ENCODE assay signal across 9 cellular contexts in genomic region chr13:31797154-31797775, GRCh38. TPM values are rescaled to one million over a fixed set of nuclear protein-coding genes. Genes with fewer than 3 reads are reported as not detected.
A peak's percentile ranks its signal among the peaks of the same experiment; 100 is the strongest.
DNase-seq lines count a peak whose midpoint lies in the region; ATAC-seq and TF ChIP-seq lines count a peak whose summit lies in the region.
"Had no signal": no experiment of that assay in that cellular context is flagged by ENCODE, and none has a peak within 500 bp of the region (broad histone marks: within the 10 kb centered on the region; RNA-seq: fewer than 3 reads in every experiment).

No MANE protein-coding gene starts in this region.

- no peak for TF ChIP-seq POLR2A in esophagus muscularis mucosa (IDR thresholded peaks at IDR 0.05; ENCODE audit: low read depth)

- peaks cover 20% of the 10 kb centered on the region for H3K4me1 ChIP-seq in GM23248 (ENCODE audit: insufficient read depth)
- H3K4me1 ChIP-seq in esophagus muscularis mucosa: no peaks in the 10 kb centered on the region
- no peaks in the 10 kb centered on the region for H3K4me1 ChIP-seq in CD8-positive, alpha-beta T cell (ENCODE audit: insufficient read depth, low read length)

- no peak overlapping the region for H3K4me3 Mint-ChIP-seq in CD8-positive, alpha-beta T cell

- no peaks in the 10 kb centered on the region for H3K27me3 ChIP-seq in GM23248 (replicated peaks; ENCODE audit: insufficient read depth)
- H3K27me3 ChIP-seq in esophagus muscularis mucosa: no peaks in the 10 kb centered on the region
- no peaks in the 10 kb centered on the region for H3K27me3 ChIP-seq in CD8-positive, alpha-beta T cell (ENCODE audit: insufficient read depth, low read length)

- peak; percentile 22 to 37 (median 32) for TF ChIP-seq CTCF in esophagus muscularis mucosa (IDR thresholded peaks at IDR 0.05)
- no peak for TF ChIP-seq CTCF in CD8-positive, alpha-beta T cell (IDR thresholded peaks at IDR 0.05)

- H3F3A ChIP-seq in GM23248 (ENCODE audit: insufficient read depth): peaks cover 4% of the 10 kb centered on the region; the same call in 1 of the 2 replicates

- H3K9me3 Mint-ChIP-seq in CD8-positive, alpha-beta T cell: no peaks in the 10 kb centered on the region

- POLR2A ChIA-PET in CD8-positive, alpha-beta T cell (lab: Charles Lee): no interaction called here

- H4K20me1 ChIP-seq in GM23248 (ENCODE audit: insufficient read depth): no peaks in the 10 kb centered on the region

- CTCF ChIA-PET in CD8-positive, alpha-beta T cell (lab: Charles Lee): no interaction called here

- no peaks in the 10 kb centered on the region for H3K36me3 Mint-ChIP-seq in CD8-positive, alpha-beta T cell

- H3K36me3 ChIP-seq in GM23248 (ENCODE audit: low read depth) (no peaks in the 10 kb centered on the region), esophagus muscularis mucosa (no peaks in the 10 kb centered on the region)
- no peaks in the 10 kb centered on the region for H3K36me3 ChIP-seq in CD8-positive, alpha-beta T cell (ENCODE audit: insufficient read depth, low read length)

- no peak overlapping the region for H3K4me3 ChIP-seq in GM23248
- H3K4me3 ChIP-seq in esophagus muscularis mucosa: no peak overlapping the region
- no peak overlapping the region for H3K4me3 ChIP-seq in CD8-positive, alpha-beta T cell (ENCODE audit: low read depth, low read length)

- no peak overlapping the region for H3K27ac Mint-ChIP-seq in CD8-positive, alpha-beta T cell

- ATAC-seq in GM18502 (IDR thresholded peaks at IDR 0.05; ENCODE audit: poor library complexity, unreplicated experiment): no peak
- no peak for ATAC-seq in CD8-positive, alpha-beta T cell
- ATAC-seq: stimulated activated naive CD8-positive, alpha-beta T cell treated with anti-CD3 and anti-CD28 coated beads, Interleukin-15, Interleukin-2, amounts not matched to agents 100 U/mL and 50 U/mL, for 24 hours had no signal

- no peaks in the 10 kb centered on the region for H3K79me2 ChIP-seq in GM23248 (ENCODE audit: insufficient read depth)

- no peaks in the 10 kb centered on the region for H3K4me1 Mint-ChIP-seq in CD8-positive, alpha-beta T cell (ENCODE audit: low read depth)

- WGBS in GM23248 (ENCODE audit: low coverage in 1 of 2, low lambda C conversion rate in 2 of 2, missing lambda C conversion rate in 2 of 2), 2 experiments: 25 to 26% methylated on average over 7 of the region's 7 CpGs
- WGBS in esophagus muscularis mucosa: 39% methylated on average over 7 of the region's 7 CpGs

- H3K9me2 ChIP-seq in GM23248 (ENCODE audit: insufficient read depth): no peaks in the 10 kb centered on the region

- H3K9me3 ChIP-seq in GM23248 (ENCODE audit: low read depth): no peaks in the 10 kb centered on the region
- no peaks in the 10 kb centered on the region for H3K9me3 ChIP-seq in esophagus muscularis mucosa
- no peaks in the 10 kb centered on the region for H3K9me3 ChIP-seq in CD8-positive, alpha-beta T cell (ENCODE audit: low read length)

- in situ Hi-C loops in GM23248 (cut with MboI): loop anchor here (10.0 kb wide), 1 partner anchor 262 kb away; no protein-coding TSS in a partner anchor

- H3K27me3 Mint-ChIP-seq in CD8-positive, alpha-beta T cell (ENCODE audit: low read depth): peaks cover 9% of the 10 kb centered on the region

- H3K4me2 ChIP-seq in GM23248 (ENCODE audit: unreplicated experiment): no peak overlapping the region

- no peak for TF ChIP-seq EP300 in esophagus muscularis mucosa (IDR thresholded peaks at IDR 0.05)

- DNase-seq in GM23248 (peak; percentile 76), NCI-H82 (lab: John Stamatoyannopoulos, UW) (peak; percentile 54), esophagus muscularis mucosa (ENCODE audit: extremely low spot score) (no peak), renal cortical epithelial cell (ENCODE audit: low read depth) (peak; percentile 36)
- no peak for DNase-seq in effector CD4-positive, alpha-beta T cell
- DNase-seq in CD8-positive, alpha-beta T cell: no peak
- no peak for DNase-seq in stimulated activated CD4-positive, alpha-beta T cell treated with anti-CD3 and anti-CD28 coated beads, Interleukin-4, amount 100 ng/mL, for 1 hour
- DNase-seq: stimulated activated naive CD8-positive, alpha-beta T cell treated with anti-CD3 and anti-CD28 coated beads, Interleukin-15, Interleukin-2, amounts not matched to agents 100 U/mL and 50 U/mL, for 24 hours had no signal

- intact Hi-C loops in esophagus muscularis mucosa (cut with DNase I): no loop called here
- intact Hi-C loops in CD8-positive, alpha-beta T cell (cut with DNase I, micrococcal nuclease): no loop called here

- peak overlapping the region; percentile 9; the same call in 1 of the 2 replicates for H2AFZ ChIP-seq in GM23248

- H3K27ac ChIP-seq in GM23248 (no peak overlapping the region), esophagus muscularis mucosa (replicated peaks in 1 of 4) (no peak overlapping the region)
- H3K27ac ChIP-seq in CD8-positive, alpha-beta T cell (ENCODE audit: low read depth, low read length): no peak overlapping the region

- no peak overlapping the region for H3K9ac ChIP-seq in GM23248

RNA-seq across cellular contexts. Expression of gene RXFP2, which starts 57.9 kb away (rescaled TPM):
- not detected in 2 replicates for total RNA-seq in GM23248 (2014; rRNA removed; shearing (Covaris generic))
- polyA plus RNA-seq in GM23248 (2016; fragmentation: Nextera tagmentation; extraction: Ambion mirVana): 0.09 TPM in 1 of 2 replicates, not detected in the other
- total RNA-seq in esophagus muscularis mucosa (under 1 TPM in 2 of 4 donors, not detected in 2; 0.17 to 0.42 TPM), renal cortical epithelial cell (not detected in 2 replicates)
- not detected for total RNA-seq in CD8-positive, alpha-beta T cell

Comparison
In these comparisons a context has a peak if more than half of its experiments do, and no peak if none do; other contexts are left out.
1. DNase-seq: peak in GM23248 (single experiment), NCI-H82 (single experiment) and renal cortical epithelial cell (single experiment); none in esophagus muscularis mucosa (single experiment), effector CD4-positive, alpha-beta T cell (single experiment), CD8-positive, alpha-beta T cell (0 of 7) and stimulated activated CD4-positive, alpha-beta T cell treated with anti-CD3 and anti-CD28 coated beads, Interleukin-4, amount 100 ng/mL, for 1 hour (single experiment).